In genomic region chr5:171494452-171495121, GRCh38 we compare ENCODE assay signal across 9 cellular contexts.
DNase-seq lines count a peak whose midpoint lies in the region; ATAC-seq and TF ChIP-seq lines count a peak whose summit lies in the region.
"Had no signal": no experiment of that assay in that cellular context is flagged by ENCODE, and none has a peak within 500 bp of the region (broad histone marks: within the 10 kb centered on the region; RNA-seq: fewer than 3 reads in every experiment).

No MANE protein-coding gene starts in this region.

- H3K4me3 Mint-ChIP-seq in activated T-helper 17 cell treated with anti-CD3 and anti-CD28 coated beads, Interleukin-2, amount 50 U/mL, for 72 hours = no peak overlapping the region

- no peaks in the 10 kb centered on the region for H3K9me3 Mint-ChIP-seq in activated T-helper 17 cell treated with anti-CD3 and anti-CD28 coated beads, Interleukin-2, amount 50 U/mL, for 72 hours

- H3K4me1 ChIP-seq in right lobe of liver (no peaks in the 10 kb centered on the region), uterus (peaks cover 7 to 8% of the 10 kb centered on the region in 2 donors)

- H3K27ac ChIP-seq in right lobe of liver = no peak overlapping the region
- H3K27ac ChIP-seq in uterus = peak overlapping the region; percentile 90 to 96
- H3K27ac ChIP-seq: VCaP had no signal

- WGBS in right lobe of liver (ENCODE audit: insufficient coverage, low coverage, low lambda C conversion rate, missing lambda C conversion rate) = 68% methylated on average over 12 of the region's 17 CpGs

- peaks cover 17% of the 10 kb centered on the region for H3K27me3 Mint-ChIP-seq in activated T-helper 17 cell treated with anti-CD3 and anti-CD28 coated beads, Interleukin-2, amount 50 U/mL, for 72 hours

- H3K36me3 ChIP-seq in right lobe of liver (no peaks in the 10 kb centered on the region), uterus (no peaks in the 10 kb centered on the region)

- intact Hi-C loops in right lobe of liver (cut with DNase I) (no loop called here), uterus (cut with DNase I; ENCODE audit: low total_unique reads) (no loop called here)

- DNase-seq in NCI-H2171 treated with DMSO at 0.1 percent for 48 hours (lab: John Stamatoyannopoulos, UW) (peak; percentile 39), NCI-H2171 (lab: John Stamatoyannopoulos, UW) (no peak), cardiac fibroblast (ENCODE audit: low read depth in 2 of 2) (peak; percentile 55 to 93), right lobe of liver (no peak), uterus (peak; percentile 85 to 89), UCSD-AML1 (lab: John Stamatoyannopoulos, UW; ENCODE audit: unreplicated experiment) (no peak)

- no peak for TF ChIP-seq POLR2A in right lobe of liver (IDR thresholded peaks at IDR 0.05)
- no peak for TF ChIP-seq POLR2A in uterus (IDR thresholded peaks at IDR 0.05)

- H3K4me3 ChIP-seq in cardiac fibroblast (replicated peaks in 1 of 2; ENCODE audit: low read depth in 2 of 2, low read length in 2 of 2) = no peak overlapping the region
- no peak overlapping the region for H3K4me3 ChIP-seq in right lobe of liver
- H3K4me3 ChIP-seq in uterus = peak overlapping the region in 1 of 2 donors; percentile 27

- no peak overlapping the region for H3K27ac Mint-ChIP-seq in activated T-helper 17 cell treated with anti-CD3 and anti-CD28 coated beads, Interleukin-2, amount 50 U/mL, for 72 hours

- H3K27me3 ChIP-seq in right lobe of liver (no peaks in the 10 kb centered on the region), uterus (no peaks in the 10 kb centered on the region)

- no peaks in the 10 kb centered on the region for H3K36me3 Mint-ChIP-seq in activated T-helper 17 cell treated with anti-CD3 and anti-CD28 coated beads, Interleukin-2, amount 50 U/mL, for 72 hours (ENCODE audit: low read depth)

- no peaks in the 10 kb centered on the region for H3K9me3 ChIP-seq in right lobe of liver
- no peaks in the 10 kb centered on the region for H3K9me3 ChIP-seq in uterus

- H3K4me1 Mint-ChIP-seq in activated T-helper 17 cell treated with anti-CD3 and anti-CD28 coated beads, Interleukin-2, amount 50 U/mL, for 72 hours = peaks cover 6% of the 10 kb centered on the region

- ATAC-seq in right lobe of liver (peak; percentile 18 to 66 (median 46)), HG03457 (IDR thresholded peaks at IDR 0.05; ENCODE audit: unreplicated experiment) (no peak)
- no peak for ATAC-seq in activated T-helper 17 cell treated with anti-CD3 and anti-CD28 coated beads, Interleukin-2, amount 50 U/mL, for 72 hours (replicated peaks)

- no peak for TF ChIP-seq CTCF in cardiac fibroblast (IDR thresholded peaks at IDR 0.05; ENCODE audit: low read depth, low read length)
- TF ChIP-seq CTCF in right lobe of liver (IDR thresholded peaks at IDR 0.05) = no peak
- no peak for TF ChIP-seq CTCF in uterus (IDR thresholded peaks at IDR 0.05)

Comparison
In these comparisons a context has a peak if more than half of its experiments do, and no peak if none do; other contexts are left out.
1. DNase-seq: peak in NCI-H2171 treated with DMSO at 0.1 percent for 48 hours (single experiment), cardiac fibroblast (2 of 2) and uterus (2 of 2); none in NCI-H2171 (single experiment), right lobe of liver (0 of 3) and UCSD-AML1 (single experiment).
2. ATAC-seq: peak in right lobe of liver (4 of 4); none in activated T-helper 17 cell treated with anti-CD3 and anti-CD28 coated beads, Interleukin-2, amount 50 U/mL, for 72 hours (single experiment) and HG03457 (single experiment).
3. H3K27ac ChIP-seq: peak in uterus (2 of 2); none in right lobe of liver (0 of 3).